In genomic region chr6:136783021-136783420, GRCh38 we compare ENCODE assay signal across 17 cellular contexts. TPM values are rescaled to one million over a fixed set of nuclear protein-coding genes. Genes with fewer than 3 reads are reported as not detected.
A peak's percentile ranks its signal among the peaks of the same experiment; 100 is the strongest.
DNase-seq lines count a peak whose midpoint lies in the region; ATAC-seq and TF ChIP-seq lines count a peak whose summit lies in the region.
"Had no signal": no experiment of that assay in that cellular context is flagged by ENCODE, and none has a peak within 500 bp of the region (broad histone marks: within the 10 kb centered on the region; RNA-seq: fewer than 3 reads in every experiment).

No MANE protein-coding gene starts in this region.

- no peak overlapping the region for H2AFZ ChIP-seq in SK-N-SH (ENCODE audit: low read depth)

- H3K27me3 ChIP-seq in SK-N-SH (ENCODE audit: insufficient read depth) (no peaks in the 10 kb centered on the region), SJSA1 (replicated peaks) (no peaks in the 10 kb centered on the region)

- H3K9ac ChIP-seq in SK-N-SH: no peak overlapping the region; the same call in 1 of the 2 replicates

- H3K79me2 ChIP-seq in SK-N-SH (ENCODE audit: insufficient read depth): peaks cover 70% of the 10 kb centered on the region

- POLR2A ChIA-PET in SK-N-SH (lab: Yijun Ruan, JAX): no interaction called here

- DNase-seq in SK-N-SH (no peak), SJSA1 (ENCODE audit: low read depth in 1 of 2, low spot score in 2 of 2) (no peak), epithelial cell of prostate (ENCODE audit: low read depth, low spot score) (no peak), foreskin fibroblast (no peak), dedifferentiated amniotic fluid mesenchymal stem cell (ENCODE audit: extremely low spot score) (no peak)
- DNase-seq in stimulated activated effector memory CD8-positive, alpha-beta T cell treated with anti-CD3 and anti-CD28 coated beads, Interleukin-12 subunit alpha, Interleukin-12 subunit beta, amount 100 ng/mL, for 72 hours (ENCODE audit: low spot score in 2 of 2): no peak
- DNase-seq: activated CD8-positive, alpha-beta memory T cell treated with anti-CD3 and anti-CD28 coated beads for 24 hours; central memory CD4-positive, alpha-beta T cell; COR-L47; Karpas-422; NCI-H1436; NCI-H446 had no signal

- CTCF ChIA-PET in SK-N-SH (lab: Yijun Ruan, JAX): interaction anchor here (2.0 to 3.0 kb wide), 2 partner anchors 9 to 139 kb away, joined by 7 to 9 read pairs; partner anchors contain the start of gene MAP3K5

- H3F3A ChIP-seq in SK-N-SH (replicated peaks; ENCODE audit: insufficient read depth): peaks cover 12% of the 10 kb centered on the region

- H3K4me2 ChIP-seq in SK-N-SH: peak overlapping the region; percentile 48; the same call in 1 of the 2 replicates

- H3K4me3 ChIP-seq in SK-N-SH (ENCODE audit: low read depth in 2 of 2, low read length in 1 of 2) (no peak overlapping the region), SJSA1 (no peak overlapping the region), foreskin fibroblast (ENCODE audit: low read depth in 1 of 2, low read length in 2 of 2) (no peak overlapping the region)

- H3K36me3 ChIP-seq in SK-N-SH (replicated peaks in 1 of 2; ENCODE audit: control insufficient read depth in 1 of 2, insufficient read depth in 2 of 2, low read length in 1 of 2) (no peaks in the 10 kb centered on the region), SJSA1 (no peaks in the 10 kb centered on the region)

- WGBS in SK-N-SH (ENCODE audit: low lambda C conversion rate): 95% methylated on average over 6 of the region's 6 CpGs

- no peaks in the 10 kb centered on the region for H3K9me3 Mint-ChIP-seq in stimulated activated effector memory CD8-positive, alpha-beta T cell treated with anti-CD3 and anti-CD28 coated beads, Interleukin-12 subunit alpha, Interleukin-12 subunit beta, amount 100 ng/mL, for 72 hours
- H3K9me3 Mint-ChIP-seq: activated naive CD4-positive, alpha-beta T cell treated with anti-CD3 and anti-CD28 coated beads, Interleukin-2, amount 50 U/mL, for 24 hours; stimulated activated naive CD8-positive, alpha-beta T cell treated with anti-CD3 and anti-CD28 coated beads, Interleukin-15, Interleukin-2, amounts not matched to agents 100 ng/mL and 50 ng/mL, for 24 hours had no signal

- H3K36me3 Mint-ChIP-seq in stimulated activated effector memory CD8-positive, alpha-beta T cell treated with anti-CD3 and anti-CD28 coated beads, Interleukin-12 subunit alpha, Interleukin-12 subunit beta, amount 100 ng/mL, for 72 hours: peaks cover 13% of the 10 kb centered on the region

- H4K20me1 ChIP-seq in SK-N-SH (ENCODE audit: insufficient read depth): no peaks in the 10 kb centered on the region

- peaks cover 65% of the 10 kb centered on the region for H3K4me1 Mint-ChIP-seq in stimulated activated effector memory CD8-positive, alpha-beta T cell treated with anti-CD3 and anti-CD28 coated beads, Interleukin-12 subunit alpha, Interleukin-12 subunit beta, amount 100 ng/mL, for 72 hours

- H3K4me1 ChIP-seq in SK-N-SH (ENCODE audit: control insufficient read depth in 1 of 2, insufficient read depth in 2 of 2, low read depth in 1 of 2, low read length in 1 of 2) (peaks cover 9 to 13% of the 10 kb centered on the region in 2 experiments; a peak in 3 of 4 replicates), SJSA1 (replicated peaks) (peaks cover 26% of the 10 kb centered on the region)

- peak overlapping the region in 1 of 2 experiments; percentile 73; a peak in 2 of 4 replicates for H3K27ac ChIP-seq in SK-N-SH (ENCODE audit: low read depth in 2 of 2, low read length in 1 of 2)
- H3K27ac ChIP-seq in SJSA1: peak overlapping the region; percentile 74
- peak overlapping the region; percentile 69 for H3K27ac ChIP-seq in epithelial cell of prostate
- H3K27ac ChIP-seq: 22Rv1 had no signal

- peak overlapping the region; percentile 74 for H3K27ac Mint-ChIP-seq in stimulated activated effector memory CD8-positive, alpha-beta T cell treated with anti-CD3 and anti-CD28 coated beads, Interleukin-12 subunit alpha, Interleukin-12 subunit beta, amount 100 ng/mL, for 72 hours

- H3K9me3 ChIP-seq in SK-N-SH: no peaks in the 10 kb centered on the region
- no peaks in the 10 kb centered on the region for H3K9me3 ChIP-seq in SJSA1 (replicated peaks)

- H3K4me3 Mint-ChIP-seq in stimulated activated effector memory CD8-positive, alpha-beta T cell treated with anti-CD3 and anti-CD28 coated beads, Interleukin-12 subunit alpha, Interleukin-12 subunit beta, amount 100 ng/mL, for 72 hours: peak overlapping the region; percentile 80

- TF ChIP-seq EP300 in SK-N-SH (IDR thresholded peaks at IDR 0.05; ENCODE audit: borderline replicate concordance in 1 of 2, low read depth in 1 of 2, low read length in 1 of 2): no peak

- no peaks in the 10 kb centered on the region for H3K9me2 ChIP-seq in SK-N-SH

- no peak for ATAC-seq in SK-N-SH treated with all-trans-retinoic acid at 6 μM for 48 hours
- no peak for ATAC-seq in stimulated activated effector memory CD8-positive, alpha-beta T cell treated with anti-CD3 and anti-CD28 coated beads, Interleukin-12 subunit alpha, Interleukin-12 subunit beta, amount 100 ng/mL, for 72 hours
- no peak for ATAC-seq in GM18511 (IDR thresholded peaks at IDR 0.05; ENCODE audit: unreplicated experiment)

- no peak for TF ChIP-seq CTCF in SK-N-SH (IDR thresholded peaks at IDR 0.05)
- no peak for TF ChIP-seq CTCF in foreskin fibroblast (IDR thresholded peaks at IDR 0.05; ENCODE audit: low read depth, low read length)

- no peak for TF ChIP-seq RAD21 in SK-N-SH (IDR thresholded peaks at IDR 0.05; ENCODE audit: low read length)

TF ChIP-seq in SK-N-SH, 30 proteins besides CTCF, POLR2A, EP300 and RAD21 (continues in another document):
- no peak for TF ChIP-seq FOSL2 (IDR thresholded peaks at IDR 0.05; ENCODE audit: borderline replicate concordance, low read depth)
- no peak for TF ChIP-seq JUND (IDR thresholded peaks at IDR 0.05)
- no peak for TF ChIP-seq NRF1 (IDR thresholded peaks at IDR 0.05; ENCODE audit: low read depth, low read length)
- no peak for TF ChIP-seq TEAD4 (IDR thresholded peaks at IDR 0.05; ENCODE audit: borderline replicate concordance, insufficient read depth)
- TF ChIP-seq GABPA (IDR thresholded peaks at IDR 0.05; ENCODE audit: low read depth): no peak
- TF ChIP-seq GATA2 (CRISPR knock-in tag; IDR thresholded peaks at IDR 0.05): no peak
- TF ChIP-seq USF2 (IDR thresholded peaks at IDR 0.05; ENCODE audit: borderline replicate concordance, low read depth, low read length): no peak
- no peak for TF ChIP-seq ELF1 (IDR thresholded peaks at IDR 0.05)
- TF ChIP-seq IRF3 (IDR thresholded peaks at IDR 0.05; ENCODE audit: low read depth, low read length): no peak

TF ChIP-seq in SK-N-SH treated with all-trans-retinoic acid at 6 μM for 48 hours, 23 proteins besides CTCF, POLR2A, EP300 and RAD21 (continues in another document):
- TF ChIP-seq ISL1 (CRISPR knock-in tag; IDR thresholded peaks at IDR 0.05): no peak
- TF ChIP-seq ESRRG (CRISPR knock-in tag; IDR thresholded peaks at IDR 0.05): no peak
- TF ChIP-seq TCF4 (CRISPR knock-in tag; IDR thresholded peaks at IDR 0.05; ENCODE audit: borderline replicate concordance): no peak
- no peak for TF ChIP-seq ZNF70 (CRISPR knock-in tag; IDR thresholded peaks at IDR 0.05)
- no peak for TF ChIP-seq SNAI2 (CRISPR knock-in tag; IDR thresholded peaks at IDR 0.05)
- TF ChIP-seq POU6F1 (CRISPR knock-in tag; IDR thresholded peaks at IDR 0.05; ENCODE audit: borderline replicate concordance, low read depth): no peak
- TF ChIP-seq ZNF8 (CRISPR knock-in tag; IDR thresholded peaks at IDR 0.05): no peak
- no peak for TF ChIP-seq GLIS3 (CRISPR knock-in tag; IDR thresholded peaks at IDR 0.05)
- no peak for TF ChIP-seq ARNTL (CRISPR knock-in tag; IDR thresholded peaks at IDR 0.05; ENCODE audit: borderline replicate concordance, low read depth)
- no peak for TF ChIP-seq RARB (CRISPR knock-in tag; IDR thresholded peaks at IDR 0.05)
- no peak for TF ChIP-seq BACH2 (CRISPR knock-in tag; IDR thresholded peaks at IDR 0.05; ENCODE audit: borderline replicate concordance)

RNA-seq across cellular contexts. Expression of gene MAP3K5, which starts 9.3 kb away (rescaled TPM):
- polyA plus RNA-seq in SK-N-SH (2012; rRNA removed): 1.4 TPM in 2 replicates
- 1.7 and 1.8 TPM in 2 replicates for polyA plus RNA-seq in SK-N-SH (2012; cell fraction: cytosol; rRNA removed)
- polyA plus RNA-seq in SK-N-SH (2012; cell fraction: nucleus; rRNA removed): 1.1 and 1.9 TPM in 2 replicates
- 8.3 and 10.7 TPM in 2 replicates for total RNA-seq in SJSA1 (2014; rRNA removed; shearing (Covaris generic))

RNA-seq across cellular contexts. Expression of gene PEX7, which starts 39.4 kb away (rescaled TPM):
- 10.8 and 13.1 TPM in 2 replicates for polyA plus RNA-seq in SK-N-SH (2012; rRNA removed)
- 14.9 and 15.5 TPM in 2 replicates for polyA plus RNA-seq in SK-N-SH (2012; cell fraction: cytosol; rRNA removed)
- 4.2 and 5.7 TPM in 2 replicates for polyA plus RNA-seq in SK-N-SH (2012; cell fraction: nucleus; rRNA removed)
- 4.6 and 11.4 TPM in 2 replicates for total RNA-seq in SJSA1 (2014; rRNA removed; shearing (Covaris generic))
